In the genomic region with DNA sequence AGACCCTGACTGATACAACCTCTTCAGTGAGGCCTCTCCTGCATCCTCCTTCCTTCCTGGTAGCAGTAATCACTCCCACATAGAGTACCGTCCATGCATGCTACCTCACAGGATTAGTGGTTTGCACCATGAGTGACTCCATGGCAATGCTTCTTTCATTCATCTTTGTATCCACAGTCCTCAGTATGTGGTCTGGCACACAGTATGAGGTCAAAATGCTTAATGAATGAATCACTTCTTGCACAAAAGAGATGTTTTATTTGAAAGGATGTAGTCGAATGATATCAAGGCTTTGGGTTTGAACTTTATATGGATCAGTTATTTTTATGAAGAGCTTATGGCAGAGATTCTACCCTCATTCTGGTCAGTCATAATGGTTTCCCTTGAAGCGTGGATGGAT, we compare ENCODE assay signal across 1 cellular context.
A peak's percentile ranks its signal among the peaks of the same experiment; 100 is the strongest.
TF ChIP-seq lines count a peak whose summit lies in the region.

No MANE protein-coding gene starts in this region.

TF ChIP-seq in SK-N-SH, 30 proteins besides CTCF, POLR2A, EP300 and RAD21 (continued from another document):
- TF ChIP-seq ZBTB33 (IDR thresholded peaks at IDR 0.05; ENCODE audit: borderline replicate concordance, low read depth), result no peak
- peak; percentile 66; the same call in 1 of the 2 replicates for TF ChIP-seq TEAD4 (IDR thresholded peaks at IDR 0.05; ENCODE audit: borderline replicate concordance, insufficient read depth)
